17 cellular contexts compared by ENCODE assay signal in genomic region chr7:1444925-1445322, GRCh38.
"Had no signal": no experiment of that assay in that cellular context is flagged by ENCODE, and none has a peak within 500 bp of the region (broad histone marks: within the 10 kb centered on the region; RNA-seq: fewer than 3 reads in every experiment).

No MANE protein-coding gene starts in this region.

- ATAC-seq: foreskin keratinocyte, gastroesophageal sphincter, heart left ventricle, left cardiac atrium, left lung, left ventricle myocardium superior, lower lobe of right lung, mucosa of descending colon had no signal

- H3K27ac ChIP-seq: coronary artery, esophagus muscularis mucosa, foreskin keratinocyte, gastroesophageal sphincter, heart left ventricle, hepatocyte, left lung, lower lobe of right lung had no signal

- DNase-seq: dermis blood vessel endothelial cell; dorsolateral prefrontal cortex; effector CD4-positive, alpha-beta T cell; effector memory CD4-positive, alpha-beta T cell; foreskin keratinocyte; heart left ventricle; hypothalamus; left cardiac atrium; left lung; left ventricle myocardium superior; lower lobe of right lung; mesenchymal stem cell; mucosa of descending colon had no signal

- H3K9me3 ChIP-seq: esophagus muscularis mucosa, gastroesophageal sphincter, heart left ventricle, left lung, lower lobe of right lung, mucosa of descending colon had no signal

- H3K27me3 ChIP-seq: dorsolateral prefrontal cortex, esophagus muscularis mucosa, foreskin keratinocyte, gastroesophageal sphincter, heart left ventricle, hepatocyte, left lung had no signal

- H3K4me1 ChIP-seq: foreskin keratinocyte had no signal

- H3K4me3 ChIP-seq: coronary artery, dorsolateral prefrontal cortex, esophagus muscularis mucosa, gastroesophageal sphincter, heart left ventricle, hepatocyte, left lung, lower lobe of right lung, mucosa of descending colon had no signal
